ENCODE assay signal across 1 cellular context in genomic region chr19:56403764-56404704, GRCh38.
A peak's percentile ranks its signal among the peaks of the same experiment; 100 is the strongest.
TF ChIP-seq lines count a peak whose summit lies in the region.

ZNF583 (plus strand) TSS chr19:56404332; CDS start chr19:56407115, 2,783 bp downstream.

TF ChIP-seq in HepG2, 621 proteins besides CTCF, POLR2A, EP300 and RAD21 (continued from another document and continues in another):
- TF ChIP-seq SNAPC2 (CRISPR knock-in tag; IDR thresholded peaks at IDR 0.05), result peak; percentile 66; the same call in 1 of the 2 replicates
- no peak for TF ChIP-seq ZSCAN31 (CRISPR knock-in tag; IDR thresholded peaks at IDR 0.05; ENCODE audit: low read depth)
- peak; percentile 32; the same call in 1 of the 2 replicates for TF ChIP-seq MED1 (CRISPR knock-in tag; IDR thresholded peaks at IDR 0.05)
- TF ChIP-seq AHDC1 (CRISPR knock-in tag; IDR thresholded peaks at IDR 0.05; ENCODE audit: borderline replicate concordance), result no peak
- TF ChIP-seq KDM5B (CRISPR knock-in tag; IDR thresholded peaks at IDR 0.05; ENCODE audit: borderline replicate concordance), result peak; percentile 68; the same call in 1 of the 2 replicates
- TF ChIP-seq, protein P1, sequence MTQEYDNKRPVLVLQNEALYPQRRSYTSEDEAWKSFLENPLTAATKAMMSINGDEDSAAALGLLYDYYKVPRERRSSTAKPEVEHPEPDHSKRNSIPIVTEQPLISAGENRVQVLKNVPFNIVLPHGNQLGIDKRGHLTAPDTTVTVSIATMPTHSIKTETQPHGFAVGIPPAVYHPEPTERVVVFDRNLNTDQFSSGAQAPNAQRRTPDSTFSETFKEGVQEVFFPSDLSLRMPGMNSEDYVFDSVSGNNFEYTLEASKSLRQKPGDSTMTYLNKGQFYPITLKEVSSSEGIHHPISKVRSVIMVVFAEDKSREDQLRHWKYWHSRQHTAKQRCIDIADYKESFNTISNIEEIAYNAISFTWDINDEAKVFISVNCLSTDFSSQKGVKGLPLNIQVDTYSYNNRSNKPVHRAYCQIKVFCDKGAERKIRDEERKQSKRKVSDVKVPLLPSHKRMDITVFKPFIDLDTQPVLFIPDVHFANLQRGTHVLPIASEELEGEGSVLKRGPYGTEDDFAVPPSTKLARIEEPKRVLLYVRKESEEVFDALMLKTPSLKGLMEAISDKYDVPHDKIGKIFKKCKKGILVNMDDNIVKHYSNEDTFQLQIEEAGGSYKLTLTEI (CRISPR knock-in tag; conservative IDR thresholded peaks at IDR 0.05), result no peak; the same call in 1 of the 2 replicates
- peak; percentile 71; the same call in 1 of the 2 replicates for TF ChIP-seq YEATS4 (CRISPR knock-in tag; IDR thresholded peaks at IDR 0.05; ENCODE audit: borderline replicate concordance)
- TF ChIP-seq MBNL3 (CRISPR knock-in tag; conservative IDR thresholded peaks at IDR 0.05), result no peak
- TF ChIP-seq TSC22D2 (CRISPR knock-in tag; IDR thresholded peaks at IDR 0.05; ENCODE audit: borderline replicate concordance), result peak; percentile 50; the same call in 1 of the 2 replicates
- no peak for TF ChIP-seq CBX2 (IDR thresholded peaks at IDR 0.05; ENCODE audit: low read depth, low read length)
- no peak; the same call in 1 of the 2 replicates for TF ChIP-seq CBX2 (CRISPR knock-in tag; IDR thresholded peaks at IDR 0.05; ENCODE audit: low read depth)
- no peak for TF ChIP-seq SCMH1 (CRISPR knock-in tag; IDR thresholded peaks at IDR 0.05; ENCODE audit: borderline replicate concordance)
- peak; percentile 40; the same call in 1 of the 2 replicates for TF ChIP-seq ZNF543 (CRISPR knock-in tag; IDR thresholded peaks at IDR 0.05)
- TF ChIP-seq ZNF737 (CRISPR knock-in tag; IDR thresholded peaks at IDR 0.05; ENCODE audit: borderline replicate concordance), result no peak
- no peak for TF ChIP-seq ZBTB1 (CRISPR knock-in tag; IDR thresholded peaks at IDR 0.05; ENCODE audit: borderline replicate concordance)
- TF ChIP-seq, protein P2, sequence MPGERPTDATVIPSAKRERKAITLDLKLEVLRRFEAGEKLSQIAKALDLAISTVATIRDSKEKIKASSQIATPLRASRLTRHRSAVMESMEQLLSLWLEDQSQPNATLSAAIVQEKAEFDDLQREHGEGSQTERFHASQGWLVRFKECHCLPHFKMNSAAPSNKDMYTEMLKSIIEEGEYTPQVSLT (CRISPR knock-in tag; IDR thresholded peaks at IDR 0.05; ENCODE audit: borderline replicate concordance, low read depth), result no peak
- TF ChIP-seq, protein P3, sequence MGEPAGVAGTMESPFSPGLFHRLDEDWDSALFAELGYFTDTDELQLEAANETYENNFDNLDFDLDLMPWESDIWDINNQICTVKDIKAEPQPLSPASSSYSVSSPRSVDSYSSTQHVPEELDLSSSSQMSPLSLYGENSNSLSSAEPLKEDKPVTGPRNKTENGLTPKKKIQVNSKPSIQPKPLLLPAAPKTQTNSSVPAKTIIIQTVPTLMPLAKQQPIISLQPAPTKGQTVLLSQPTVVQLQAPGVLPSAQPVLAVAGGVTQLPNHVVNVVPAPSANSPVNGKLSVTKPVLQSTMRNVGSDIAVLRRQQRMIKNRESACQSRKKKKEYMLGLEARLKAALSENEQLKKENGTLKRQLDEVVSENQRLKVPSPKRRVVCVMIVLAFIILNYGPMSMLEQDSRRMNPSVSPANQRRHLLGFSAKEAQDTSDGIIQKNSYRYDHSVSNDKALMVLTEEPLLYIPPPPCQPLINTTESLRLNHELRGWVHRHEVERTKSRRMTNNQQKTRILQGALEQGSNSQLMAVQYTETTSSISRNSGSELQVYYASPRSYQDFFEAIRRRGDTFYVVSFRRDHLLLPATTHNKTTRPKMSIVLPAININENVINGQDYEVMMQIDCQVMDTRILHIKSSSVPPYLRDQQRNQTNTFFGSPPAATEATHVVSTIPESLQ (CRISPR knock-in tag; conservative IDR thresholded peaks at IDR 0.05), result no peak
- TF ChIP-seq DR1 (CRISPR knock-in tag; IDR thresholded peaks at IDR 0.05), result 0 out of 2 replicates have a peak, but pooled peaks have one; percentile 48
- TF ChIP-seq ZNF709 (CRISPR knock-in tag; IDR thresholded peaks at IDR 0.05), result 0 out of 2 replicates have a peak, but pooled peaks have one; percentile 65
- TF ChIP-seq MZF1 (CRISPR knock-in tag; IDR thresholded peaks at IDR 0.05; ENCODE audit: borderline replicate concordance), result no peak
- TF ChIP-seq, protein P4, sequence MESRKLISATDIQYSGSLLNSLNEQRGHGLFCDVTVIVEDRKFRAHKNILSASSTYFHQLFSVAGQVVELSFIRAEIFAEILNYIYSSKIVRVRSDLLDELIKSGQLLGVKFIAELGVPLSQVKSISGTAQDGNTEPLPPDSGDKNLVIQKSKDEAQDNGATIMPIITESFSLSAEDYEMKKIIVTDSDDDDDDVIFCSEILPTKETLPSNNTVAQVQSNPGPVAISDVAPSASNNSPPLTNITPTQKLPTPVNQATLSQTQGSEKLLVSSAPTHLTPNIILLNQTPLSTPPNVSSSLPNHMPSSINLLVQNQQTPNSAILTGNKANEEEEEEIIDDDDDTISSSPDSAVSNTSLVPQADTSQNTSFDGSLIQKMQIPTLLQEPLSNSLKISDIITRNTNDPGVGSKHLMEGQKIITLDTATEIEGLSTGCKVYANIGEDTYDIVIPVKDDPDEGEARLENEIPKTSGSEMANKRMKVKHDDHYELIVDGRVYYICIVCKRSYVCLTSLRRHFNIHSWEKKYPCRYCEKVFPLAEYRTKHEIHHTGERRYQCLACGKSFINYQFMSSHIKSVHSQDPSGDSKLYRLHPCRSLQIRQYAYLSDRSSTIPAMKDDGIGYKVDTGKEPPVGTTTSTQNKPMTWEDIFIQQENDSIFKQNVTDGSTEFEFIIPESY (CRISPR knock-in tag; IDR thresholded peaks at IDR 0.05), result 0 out of 2 replicates have a peak, but pooled peaks have one; percentile 24
- TF ChIP-seq, protein P5, sequence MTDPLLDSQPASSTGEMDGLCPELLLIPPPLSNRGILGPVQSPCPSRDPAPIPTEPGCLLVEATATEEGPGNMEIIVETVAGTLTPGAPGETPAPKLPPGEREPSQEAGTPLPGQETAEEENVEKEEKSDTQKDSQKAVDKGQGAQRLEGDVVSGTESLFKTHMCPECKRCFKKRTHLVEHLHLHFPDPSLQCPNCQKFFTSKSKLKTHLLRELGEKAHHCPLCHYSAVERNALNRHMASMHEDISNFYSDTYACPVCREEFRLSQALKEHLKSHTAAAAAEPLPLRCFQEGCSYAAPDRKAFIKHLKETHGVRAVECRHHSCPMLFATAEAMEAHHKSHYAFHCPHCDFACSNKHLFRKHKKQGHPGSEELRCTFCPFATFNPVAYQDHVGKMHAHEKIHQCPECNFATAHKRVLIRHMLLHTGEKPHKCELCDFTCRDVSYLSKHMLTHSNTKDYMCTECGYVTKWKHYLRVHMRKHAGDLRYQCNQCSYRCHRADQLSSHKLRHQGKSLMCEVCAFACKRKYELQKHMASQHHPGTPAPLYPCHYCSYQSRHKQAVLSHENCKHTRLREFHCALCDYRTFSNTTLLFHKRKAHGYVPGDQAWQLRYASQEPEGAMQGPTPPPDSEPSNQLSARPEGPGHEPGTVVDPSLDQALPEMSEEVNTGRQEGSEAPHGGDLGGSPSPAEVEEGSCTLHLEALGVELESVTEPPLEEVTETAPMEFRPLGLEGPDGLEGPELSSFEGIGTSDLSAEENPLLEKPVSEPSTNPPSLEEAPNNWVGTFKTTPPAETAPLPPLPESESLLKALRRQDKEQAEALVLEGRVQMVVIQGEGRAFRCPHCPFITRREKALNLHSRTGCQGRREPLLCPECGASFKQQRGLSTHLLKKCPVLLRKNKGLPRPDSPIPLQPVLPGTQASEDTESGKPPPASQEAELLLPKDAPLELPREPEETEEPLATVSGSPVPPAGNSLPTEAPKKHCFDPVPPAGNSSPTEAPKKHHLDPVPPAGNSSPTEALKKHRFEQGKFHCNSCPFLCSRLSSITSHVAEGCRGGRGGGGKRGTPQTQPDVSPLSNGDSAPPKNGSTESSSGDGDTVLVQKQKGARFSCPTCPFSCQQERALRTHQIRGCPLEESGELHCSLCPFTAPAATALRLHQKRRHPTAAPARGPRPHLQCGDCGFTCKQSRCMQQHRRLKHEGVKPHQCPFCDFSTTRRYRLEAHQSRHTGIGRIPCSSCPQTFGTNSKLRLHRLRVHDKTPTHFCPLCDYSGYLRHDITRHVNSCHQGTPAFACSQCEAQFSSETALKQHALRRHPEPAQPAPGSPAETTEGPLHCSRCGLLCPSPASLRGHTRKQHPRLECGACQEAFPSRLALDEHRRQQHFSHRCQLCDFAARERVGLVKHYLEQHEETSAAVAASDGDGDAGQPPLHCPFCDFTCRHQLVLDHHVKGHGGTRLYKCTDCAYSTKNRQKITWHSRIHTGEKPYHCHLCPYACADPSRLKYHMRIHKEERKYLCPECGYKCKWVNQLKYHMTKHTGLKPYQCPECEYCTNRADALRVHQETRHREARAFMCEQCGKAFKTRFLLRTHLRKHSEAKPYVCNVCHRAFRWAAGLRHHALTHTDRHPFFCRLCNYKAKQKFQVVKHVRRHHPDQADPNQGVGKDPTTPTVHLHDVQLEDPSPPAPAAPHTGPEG (CRISPR knock-in tag; IDR thresholded peaks at IDR 0.05), result 0 out of 2 replicates have a peak, but pooled peaks have one; percentile 46
- peak; percentile 43; the same call in 1 of the 2 replicates for TF ChIP-seq RFXAP (CRISPR knock-in tag; IDR thresholded peaks at IDR 0.05; ENCODE audit: borderline replicate concordance)
- no peak for TF ChIP-seq HDAC6 (IDR thresholded peaks at IDR 0.05; ENCODE audit: low read depth, low read length)
- TF ChIP-seq, protein P6, sequence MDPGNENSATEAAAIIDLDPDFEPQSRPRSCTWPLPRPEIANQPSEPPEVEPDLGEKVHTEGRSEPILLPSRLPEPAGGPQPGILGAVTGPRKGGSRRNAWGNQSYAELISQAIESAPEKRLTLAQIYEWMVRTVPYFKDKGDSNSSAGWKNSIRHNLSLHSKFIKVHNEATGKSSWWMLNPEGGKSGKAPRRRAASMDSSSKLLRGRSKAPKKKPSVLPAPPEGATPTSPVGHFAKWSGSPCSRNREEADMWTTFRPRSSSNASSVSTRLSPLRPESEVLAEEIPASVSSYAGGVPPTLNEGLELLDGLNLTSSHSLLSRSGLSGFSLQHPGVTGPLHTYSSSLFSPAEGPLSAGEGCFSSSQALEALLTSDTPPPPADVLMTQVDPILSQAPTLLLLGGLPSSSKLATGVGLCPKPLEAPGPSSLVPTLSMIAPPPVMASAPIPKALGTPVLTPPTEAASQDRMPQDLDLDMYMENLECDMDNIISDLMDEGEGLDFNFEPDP (CRISPR knock-in tag; conservative IDR thresholded peaks at IDR 0.05), result no peak
- TF ChIP-seq, protein P7, sequence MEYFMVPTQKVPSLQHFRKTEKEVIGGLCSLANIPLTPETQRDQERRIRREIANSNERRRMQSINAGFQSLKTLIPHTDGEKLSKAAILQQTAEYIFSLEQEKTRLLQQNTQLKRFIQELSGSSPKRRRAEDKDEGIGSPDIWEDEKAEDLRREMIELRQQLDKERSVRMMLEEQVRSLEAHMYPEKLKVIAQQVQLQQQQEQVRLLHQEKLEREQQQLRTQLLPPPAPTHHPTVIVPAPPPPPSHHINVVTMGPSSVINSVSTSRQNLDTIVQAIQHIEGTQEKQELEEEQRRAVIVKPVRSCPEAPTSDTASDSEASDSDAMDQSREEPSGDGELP (IDR thresholded peaks at IDR 0.05; ENCODE audit: borderline replicate concordance, low read depth), result peak; percentile 85
- TF ChIP-seq ZNF275 (CRISPR knock-in tag; IDR thresholded peaks at IDR 0.05; ENCODE audit: borderline replicate concordance), result peak; percentile 71; the same call in 1 of the 2 replicates
- 0 out of 2 replicates have a peak, but pooled peaks have one; percentile 67 for TF ChIP-seq ZNF468 (CRISPR knock-in tag; IDR thresholded peaks at IDR 0.05)
- peak; percentile 54 for TF ChIP-seq HOXA3 (CRISPR knock-in tag; IDR thresholded peaks at IDR 0.05)
- peak; percentile 58; the same call in 1 of the 2 replicates for TF ChIP-seq ZNF160 (CRISPR knock-in tag; IDR thresholded peaks at IDR 0.05)
- peak; percentile 45; the same call in 1 of the 2 replicates for TF ChIP-seq ZSCAN21 (CRISPR knock-in tag; IDR thresholded peaks at IDR 0.05; ENCODE audit: borderline replicate concordance)
- no peak for TF ChIP-seq ZNF441 (CRISPR knock-in tag; IDR thresholded peaks at IDR 0.05; ENCODE audit: borderline replicate concordance)
